Comparison of ENCODE assay signal across 8 cellular contexts in the genomic region with DNA sequence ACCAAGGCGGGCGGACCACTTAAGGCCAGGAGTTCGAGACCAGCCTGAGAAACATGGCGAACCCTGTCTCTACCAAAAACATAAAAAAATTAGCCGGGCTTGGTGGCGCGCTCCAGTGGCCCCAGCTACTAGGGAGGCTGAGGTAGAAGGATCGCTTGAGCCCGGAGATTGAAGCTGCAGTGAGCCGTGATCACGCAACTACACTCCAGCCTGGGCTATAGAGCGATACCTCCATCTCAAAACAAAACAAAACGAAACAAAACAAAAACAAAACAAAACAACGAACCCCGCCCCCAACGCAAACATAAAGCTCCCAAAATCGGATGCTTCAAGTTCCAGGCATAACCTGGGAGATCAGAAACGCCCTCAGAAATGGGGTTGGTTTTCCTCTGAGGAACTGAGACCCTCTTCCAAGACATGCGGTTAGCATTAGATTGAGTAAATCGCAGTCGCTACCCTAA. TPM values are rescaled to one million over a fixed set of nuclear protein-coding genes. Genes with fewer than 3 reads are reported as not detected.
DNase-seq lines count a peak whose midpoint lies in the region; ATAC-seq, FAIRE-seq and TF ChIP-seq lines count a peak whose summit lies in the region.

No MANE protein-coding gene starts in this region.

- peaks cover 7% of the 10 kb centered on the region for H3K36me3 Mint-ChIP-seq in activated CD4-positive, alpha-beta T cell treated with anti-CD3 and anti-CD28 coated beads for 36 hours (ENCODE audit: low read depth)
- peaks cover 7% of the 10 kb centered on the region for H3K36me3 Mint-ChIP-seq in activated naive CD8-positive, alpha-beta T cell treated with anti-CD3 and anti-CD28 coated beads, Interleukin-2, amount 50 U/mL, for 24 hours (ENCODE audit: low read depth)

- H3K27ac ChIP-seq in kidney (ENCODE audit: low read depth in 2 of 2, low read length in 2 of 2) (peak overlapping the region; percentile 85 to 96), substantia nigra (ENCODE audit: low read depth, low read length, poor library complexity, severe bottlenecking) (peak overlapping the region; percentile 44)

- no peak for TF ChIP-seq CTCF in kidney (IDR thresholded peaks at IDR 0.05; ENCODE audit: borderline replicate concordance, extremely low read depth, insufficient read depth)

- no peaks in the 10 kb centered on the region for H3K9me3 Mint-ChIP-seq in activated CD4-positive, alpha-beta T cell treated with anti-CD3 and anti-CD28 coated beads for 36 hours (ENCODE audit: low read depth)
- no peaks in the 10 kb centered on the region for H3K9me3 Mint-ChIP-seq in activated naive CD8-positive, alpha-beta T cell treated with anti-CD3 and anti-CD28 coated beads, Interleukin-2, amount 50 U/mL, for 24 hours

- H3K4me3 Mint-ChIP-seq in activated CD4-positive, alpha-beta T cell treated with anti-CD3 and anti-CD28 coated beads for 36 hours, result peak overlapping the region; percentile 91
- H3K4me3 Mint-ChIP-seq in activated naive CD8-positive, alpha-beta T cell treated with anti-CD3 and anti-CD28 coated beads, Interleukin-2, amount 50 U/mL, for 24 hours, result peak overlapping the region; percentile 91

- no peaks in the 10 kb centered on the region for H3K9me3 ChIP-seq in kidney (ENCODE audit: control insufficient read depth in 1 of 2, low read length in 2 of 2)

- no peak for ATAC-seq in activated CD4-positive, alpha-beta T cell treated with anti-CD3 and anti-CD28 coated beads for 36 hours
- ATAC-seq in activated naive CD8-positive, alpha-beta T cell treated with anti-CD3 and anti-CD28 coated beads, Interleukin-2, amount 50 U/mL, for 24 hours, result no peak
- ATAC-seq in GM19463 (IDR thresholded peaks at IDR 0.05; ENCODE audit: unreplicated experiment) (no peak), GM21786 (IDR thresholded peaks at IDR 0.05; ENCODE audit: unreplicated experiment) (no peak)

- H3K4me1 Mint-ChIP-seq in activated CD4-positive, alpha-beta T cell treated with anti-CD3 and anti-CD28 coated beads for 36 hours, result peaks cover 37% of the 10 kb centered on the region
- peaks cover 43% of the 10 kb centered on the region for H3K4me1 Mint-ChIP-seq in activated naive CD8-positive, alpha-beta T cell treated with anti-CD3 and anti-CD28 coated beads, Interleukin-2, amount 50 U/mL, for 24 hours

- peaks cover 4 to 6% of the 10 kb centered on the region in 2 donors for H3K4me1 ChIP-seq in kidney (ENCODE audit: control insufficient read depth in 1 of 2, insufficient read depth in 1 of 2, low read depth in 1 of 2, low read length in 2 of 2)

- no peaks in the 10 kb centered on the region for H3K27me3 Mint-ChIP-seq in activated CD4-positive, alpha-beta T cell treated with anti-CD3 and anti-CD28 coated beads for 36 hours
- H3K27me3 Mint-ChIP-seq in activated naive CD8-positive, alpha-beta T cell treated with anti-CD3 and anti-CD28 coated beads, Interleukin-2, amount 50 U/mL, for 24 hours, result no peaks in the 10 kb centered on the region

- no peaks in the 10 kb centered on the region for H3K36me3 ChIP-seq in kidney (ENCODE audit: control insufficient read depth in 1 of 2, insufficient read depth in 2 of 2, low read length in 2 of 2)

- DNase-seq in activated CD4-positive, alpha-beta T cell treated with anti-CD3 and anti-CD28 coated beads for 36 hours, result no peak
- DNase-seq in activated CD4-positive, alpha-beta T cell treated with anti-CD3 and anti-CD28 coated beads for 1 hour, result no peak
- DNase-seq in activated naive CD8-positive, alpha-beta T cell treated with anti-CD3 and anti-CD28 coated beads, Interleukin-2, amount 50 U/mL, for 24 hours, result no peak
- DNase-seq in kidney (no peak), substantia nigra (lab: John Stamatoyannopoulos, UW) (no peak), LoVo (ENCODE audit: low spot score) (no peak)

- H3K27ac Mint-ChIP-seq in activated CD4-positive, alpha-beta T cell treated with anti-CD3 and anti-CD28 coated beads for 36 hours, result peak overlapping the region; percentile 94
- peak overlapping the region; percentile 97 for H3K27ac Mint-ChIP-seq in activated naive CD8-positive, alpha-beta T cell treated with anti-CD3 and anti-CD28 coated beads, Interleukin-2, amount 50 U/mL, for 24 hours

- intact Hi-C loops in activated CD4-positive, alpha-beta T cell treated with anti-CD3 and anti-CD28 coated beads for 36 hours (cut with DNase I, micrococcal nuclease), result loop anchor here (2.0 kb wide), 3 partner anchors 40 to 1518 kb away; a partner anchor contains a TSS
- intact Hi-C loops in kidney (cut with DNase I), result no loop called here

- peak overlapping the region in 1 of 2 donors; percentile 88 for H3K9ac ChIP-seq in kidney (ENCODE audit: low read length in 2 of 2)

- H3K4me3 ChIP-seq in kidney (ENCODE audit: low read length in 2 of 2), result peak overlapping the region; percentile 79 to 88

- CTCF ChIA-PET in activated CD4-positive, alpha-beta T cell treated with anti-CD3 and anti-CD28 coated beads for 36 hours (lab: Charles Lee), result interaction anchor here (0.9 to 2.0 kb wide), 6 partner anchors 9 to 55 kb away, joined by 5 to 12 read pairs (median 6); a partner anchor contains a TSS

- no peak for FAIRE-seq in kidney (lab: Jason Lieb, UNC)

- POLR2A ChIA-PET in activated CD4-positive, alpha-beta T cell treated with anti-CD3 and anti-CD28 coated beads for 36 hours (lab: Charles Lee), result interaction anchor here (0.6 to 1.5 kb wide), 4 partner anchors 22 to 153 kb away, joined by 3 to 4 read pairs (median 4); a partner anchor contains a TSS

RNA-seq across cellular contexts. Expression of a gene that starts 0.6 kb away (rescaled TPM):
- 10 to 100 TPM in 1 of 2 experiments, 1 to 10 TPM in 1; 7.7 to 11.6 TPM for total RNA-seq in activated CD4-positive, alpha-beta T cell treated with anti-CD3 and anti-CD28 coated beads for 36 hours
- total RNA-seq in kidney, result 23.3 TPM
- 28.9 TPM for polyA plus RNA-seq in kidney (ENCODE audit: insufficient read depth, low read depth, low replicate concordance)

RNA-seq across cellular contexts. Expression of a gene that starts 0.9 kb away (rescaled TPM):
- 100 to 1,000 TPM; 154 to 167 TPM for total RNA-seq in activated CD4-positive, alpha-beta T cell treated with anti-CD3 and anti-CD28 coated beads for 36 hours
- 198 TPM for total RNA-seq in kidney
- 85.3 TPM for polyA plus RNA-seq in kidney (ENCODE audit: insufficient read depth, low read depth, low replicate concordance)

RNA-seq across cellular contexts. Expression of a gene that starts 21.9 kb away (rescaled TPM):
- 10 to 100 TPM; 50.7 to 52.2 TPM for total RNA-seq in activated CD4-positive, alpha-beta T cell treated with anti-CD3 and anti-CD28 coated beads for 36 hours
- 111 TPM for total RNA-seq in kidney
- 189 TPM for polyA plus RNA-seq in kidney (ENCODE audit: insufficient read depth, low read depth, low replicate concordance)

RNA-seq across cellular contexts. Expression of a gene that starts 24.5 kb away (rescaled TPM):
- total RNA-seq in activated CD4-positive, alpha-beta T cell treated with anti-CD3 and anti-CD28 coated beads for 36 hours, result not detected
- total RNA-seq in kidney, result not detected
- not detected for polyA plus RNA-seq in kidney (ENCODE audit: insufficient read depth, low read depth, low replicate concordance)

RNA-seq across cellular contexts. Expression of a gene that starts 31.3 kb away (rescaled TPM):
- total RNA-seq in activated CD4-positive, alpha-beta T cell treated with anti-CD3 and anti-CD28 coated beads for 36 hours, result 10 to 100 TPM; 60.3 to 76.1 TPM
- total RNA-seq in kidney, result 30.0 TPM
- 79.8 TPM for polyA plus RNA-seq in kidney (ENCODE audit: insufficient read depth, low read depth, low replicate concordance)
